28 cellular contexts compared by ENCODE assay signal in genomic region chr6:147282566-147282959, GRCh38.
DNase-seq lines count a peak whose midpoint lies in the region; ATAC-seq, FAIRE-seq and TF ChIP-seq lines count a peak whose summit lies in the region.
"Had no signal": no experiment of that assay in that cellular context is flagged by ENCODE, and none has a peak within 500 bp of the region (broad histone marks: within the 10 kb centered on the region; RNA-seq: fewer than 3 reads in every experiment).

No MANE protein-coding gene starts in this region.

- WGBS in K562 (ENCODE audit: insufficient coverage, low coverage, missing lambda C conversion rate), result 91% methylated on average over 4 of the region's 4 CpGs

- H3K9me2 ChIP-seq in GM23338 (ENCODE audit: insufficient read depth), result no peaks in the 10 kb centered on the region

- no peaks in the 10 kb centered on the region for H3K9me1 ChIP-seq in K562 (ENCODE audit: control insufficient read depth, insufficient read depth, low read length)

- peaks cover 24% of the 10 kb centered on the region for H3K79me2 ChIP-seq in ACC112 (ENCODE audit: control insufficient read depth, insufficient read depth, low read length, unreplicated experiment)
- no peaks in the 10 kb centered on the region for H3K79me2 ChIP-seq in GM23338 (replicated peaks; ENCODE audit: insufficient read depth)
- H3K79me2 ChIP-seq in K562 (ENCODE audit: control insufficient read depth, insufficient read depth, low read length), result peaks cover 80% of the 10 kb centered on the region

- H4K20me1 ChIP-seq in GM23338 (replicated peaks; ENCODE audit: insufficient read depth), result no peaks in the 10 kb centered on the region
- H4K20me1 ChIP-seq in K562 (replicated peaks; ENCODE audit: control insufficient read depth, insufficient read depth, low read length), result no peaks in the 10 kb centered on the region

- TF ChIP-seq RAD21 in K562 (CRISPR knock-in tag; conservative IDR thresholded peaks at IDR 0.05 in 1 of 2, IDR thresholded peaks at IDR 0.05 in 1 of 2), result no peak

- intact Hi-C loops in K562 (cut with micrococcal nuclease), result no loop called here

- H3K4me1 Mint-ChIP-seq in GM23338, result no peaks in the 10 kb centered on the region
- peaks cover 40% of the 10 kb centered on the region for H3K4me1 Mint-ChIP-seq in nephron progenitor cell

- ATAC-seq in GM23338 (no peak), K562 (peak; percentile 14; the same call in 1 of the 3 replicates), GM21786 (IDR thresholded peaks at IDR 0.05; ENCODE audit: unreplicated experiment) (no peak), HG03108 (IDR thresholded peaks at IDR 0.05; ENCODE audit: unreplicated experiment) (no peak)
- ATAC-seq: HCT116, left lobe of liver had no signal

- in situ Hi-C loops in K562 (cut with MboI), result no loop called here

- H3K4me3 Mint-ChIP-seq in GM23338 (no peak overlapping the region), nephron progenitor cell (no peak overlapping the region)
- H3K4me3 Mint-ChIP-seq: activated T-cell treated with anti-CD3 and anti-CD28 coated beads, Interleukin-2, amount 50 U/mL, for 4 hours; CD14-positive monocyte; immature natural killer cell had no signal

- no peak for TF ChIP-seq CTCF in GM23338 (conservative IDR thresholded peaks at IDR 0.05; ENCODE audit: low read depth in 2 of 2)
- no peak for TF ChIP-seq CTCF in K562 (IDR thresholded peaks at IDR 0.05 in 2 of 3, conservative IDR thresholded peaks at IDR 0.05 in 1 of 3; ENCODE audit: insufficient read depth in 2 of 3, low read depth in 1 of 3, low read length in 3 of 3)
- TF ChIP-seq CTCF in nephron progenitor cell (IDR thresholded peaks at IDR 0.05), result no peak

- no peak overlapping the region for H3K9ac ChIP-seq in K562 (ENCODE audit: insufficient read depth in 1 of 2, low read depth in 2 of 2, low read length in 2 of 2)

- no TSS peak for BruUV-seq in K562 (replicated peaks; lab: Mats Ljungman, UMichigan)

- no peaks in the 10 kb centered on the region for H3K9me3 ChIP-seq in K562 (replicated peaks; ENCODE audit: control insufficient read depth, insufficient read depth, low read depth, low read length)
- H3K9me3 ChIP-seq: MG63, SJCRH30, upper lobe of left lung had no signal

- H3K27ac ChIP-seq in ACC112 (ENCODE audit: low read depth, low read length), result 0 out of 2 replicates have a peak overlapping the region, but pooled peaks have one; percentile 30
- no peak overlapping the region for H3K27ac ChIP-seq in GM23338 (ENCODE audit: low read depth)
- H3K27ac ChIP-seq in K562 (ENCODE audit: extremely low read depth, low read depth, low read length), result 0 out of 3 replicates have a peak overlapping the region, but pooled peaks have one; percentile 2
- H3K27ac ChIP-seq: SJCRH30, upper lobe of left lung had no signal

- no peak for TF ChIP-seq POLR2A in K562 (conservative IDR thresholded peaks at IDR 0.05)

- CTCF ChIA-PET in K562 (lab: Yijun Ruan, JAX; ENCODE audit: low intra/inter-chr PET ratio), result interaction anchor here (0.9 kb wide), 1 partner anchor 380 kb away, joined by 5 read pairs; no protein-coding TSS in a partner anchor

- peaks cover 37% of the 10 kb centered on the region for H3K36me3 ChIP-seq in ACC112 (ENCODE audit: insufficient read depth, low read length)
- peaks cover 9% of the 10 kb centered on the region; the same call in 1 of the 2 replicates for H3K36me3 ChIP-seq in GM23338 (ENCODE audit: insufficient read depth)
- H3K36me3 ChIP-seq in K562 (ENCODE audit: control insufficient read depth, insufficient read depth, low read length), result peaks cover 96% of the 10 kb centered on the region

- no peaks in the 10 kb centered on the region for H3F3A ChIP-seq in GM23338 (replicated peaks; ENCODE audit: low read depth)

- H3K27me3 ChIP-seq in ACC112 (ENCODE audit: insufficient read depth, low read length) (no peaks in the 10 kb centered on the region), GM23338 (ENCODE audit: insufficient read depth) (no peaks in the 10 kb centered on the region), K562 (ENCODE audit: control insufficient read depth in 2 of 2, insufficient read depth in 2 of 2, low read length in 2 of 2) (no peaks in the 10 kb centered on the region)
- H3K27me3 ChIP-seq: MG63, SJCRH30, upper lobe of left lung had no signal

- peak overlapping the region; percentile 38 for H3K27ac Mint-ChIP-seq in GM23338
- H3K27ac Mint-ChIP-seq in nephron progenitor cell, result peak overlapping the region; percentile 91

- H2AFZ ChIP-seq in ACC112 (ENCODE audit: low read length, unreplicated experiment) (no peak overlapping the region), GM23338 (no peak overlapping the region), K562 (ENCODE audit: low read depth, low read length) (no peak overlapping the region)

- POLR2A ChIA-PET in K562 (lab: Yijun Ruan, JAX), result interaction anchor here (1.6 kb wide), 1 partner anchor 10 kb away, joined by 7 read pairs; no protein-coding TSS in a partner anchor

- H3K4me2 ChIP-seq in GM23338 (no peak overlapping the region), K562 (ENCODE audit: insufficient read depth, low read length) (no peak overlapping the region)

- H3K4me3 ChIP-seq in ACC112 (ENCODE audit: low read depth, low read length) (no peak overlapping the region), GM23338 (no peak overlapping the region), K562 (no peak overlapping the region)
- H3K4me3 ChIP-seq: MG63, SJCRH30, upper lobe of left lung had no signal

- H3K27me3 Mint-ChIP-seq in GM23338 (ENCODE audit: insufficient read depth, low read depth, poor library complexity) (no peaks in the 10 kb centered on the region), nephron progenitor cell (ENCODE audit: low read depth, poor library complexity) (no peaks in the 10 kb centered on the region)

- DNase-seq in GM23338 (ENCODE audit: low spot score), result no peak
- no peak for DNase-seq in K562 (ENCODE audit: extremely low read depth in 1 of 4, low spot score in 3 of 4)
- no peak for DNase-seq in nephron progenitor cell
- no peak for DNase-seq in NCI-H524 (lab: John Stamatoyannopoulos, UW)
- DNase-seq: activated T-cell treated with anti-CD3 and anti-CD28 coated beads, Interleukin-2, amount 50 U/mL, for 4 hours; Calu3; central memory CD4-positive, alpha-beta T cell; DMS79 treated with DMSO at 0.1 percent for 48 hours; hypothalamus; immature natural killer cell; KG1; mesenchymal stem cell; MG63; NCI-H2029; NCI-H526 treated with DMSO at 0.1 percent for 48 hours; occipital lobe; SJCRH30; stimulated activated CD8-positive, alpha-beta memory T cell treated with anti-CD3 and anti-CD28 coated beads, Interleukin-4, amount 100 ng/mL, for 48 hours; substantia nigra; upper lobe of left lung had no signal

- TF ChIP-seq EP300 in K562 (IDR thresholded peaks at IDR 0.05; ENCODE audit: low read length), result no peak

- H3K4me1 ChIP-seq in ACC112 (ENCODE audit: control insufficient read depth, insufficient read depth, low read length, unreplicated experiment) (peaks cover 41% of the 10 kb centered on the region), GM23338 (ENCODE audit: insufficient read depth) (no peaks in the 10 kb centered on the region), K562 (replicated peaks in 1 of 2; ENCODE audit: control insufficient read depth in 2 of 2, insufficient read depth in 2 of 2, low read length in 2 of 2) (peaks cover 0 to 8% of the 10 kb centered on the region in 2 experiments; a peak in 2 of 5 replicates)
- H3K4me1 ChIP-seq: SJCRH30 had no signal

- FAIRE-seq in K562 (lab: Jason Lieb, UNC), result no peak
- FAIRE-seq: GM18507, RCC 7860 had no signal

- H3K9me3 Mint-ChIP-seq in GM23338 (0 out of 3 replicates have a peak, but pooled peaks cover 2% of the 10 kb centered on the region), nephron progenitor cell (peaks cover 25% of the 10 kb centered on the region)
- H3K9me3 Mint-ChIP-seq: activated T-cell treated with anti-CD3 and anti-CD28 coated beads, Interleukin-2, amount 50 U/mL, for 4 hours; CD14-positive monocyte; immature natural killer cell had no signal

- H3K36me3 Mint-ChIP-seq in GM23338 (ENCODE audit: low read depth), result peaks cover 26% of the 10 kb centered on the region
- H3K36me3 Mint-ChIP-seq in nephron progenitor cell (ENCODE audit: low read depth), result peaks cover 45% of the 10 kb centered on the region

TF ChIP-seq in K562, 482 proteins besides CTCF, POLR2A, EP300 and RAD21 (continues in another document):
- TF ChIP-seq MCM5 (IDR thresholded peaks at IDR 0.05; ENCODE audit: low read depth) (no peak), RBM25 (IDR thresholded peaks at IDR 0.05; ENCODE audit: low read depth, low read length, severe bottlenecking) (no peak), ZNF57 (CRISPR knock-in tag; IDR thresholded peaks at IDR 0.05) (no peak), NCOA6 (IDR thresholded peaks at IDR 0.05) (no peak), SREBF1 (IDR thresholded peaks at IDR 0.05; ENCODE audit: borderline replicate concordance, low read depth, low read length) (no peak), PURB (CRISPR knock-in tag; IDR thresholded peaks at IDR 0.05; ENCODE audit: low read depth) (no peak), PPARD (CRISPR knock-in tag; IDR thresholded peaks at IDR 0.05) (no peak), PHF8 (IDR thresholded peaks at IDR 0.05; ENCODE audit: borderline replicate concordance, low read length) (no peak), ZNF444 (CRISPR knock-in tag; IDR thresholded peaks at IDR 0.05) (no peak)
- TF ChIP-seq, protein P1, sequence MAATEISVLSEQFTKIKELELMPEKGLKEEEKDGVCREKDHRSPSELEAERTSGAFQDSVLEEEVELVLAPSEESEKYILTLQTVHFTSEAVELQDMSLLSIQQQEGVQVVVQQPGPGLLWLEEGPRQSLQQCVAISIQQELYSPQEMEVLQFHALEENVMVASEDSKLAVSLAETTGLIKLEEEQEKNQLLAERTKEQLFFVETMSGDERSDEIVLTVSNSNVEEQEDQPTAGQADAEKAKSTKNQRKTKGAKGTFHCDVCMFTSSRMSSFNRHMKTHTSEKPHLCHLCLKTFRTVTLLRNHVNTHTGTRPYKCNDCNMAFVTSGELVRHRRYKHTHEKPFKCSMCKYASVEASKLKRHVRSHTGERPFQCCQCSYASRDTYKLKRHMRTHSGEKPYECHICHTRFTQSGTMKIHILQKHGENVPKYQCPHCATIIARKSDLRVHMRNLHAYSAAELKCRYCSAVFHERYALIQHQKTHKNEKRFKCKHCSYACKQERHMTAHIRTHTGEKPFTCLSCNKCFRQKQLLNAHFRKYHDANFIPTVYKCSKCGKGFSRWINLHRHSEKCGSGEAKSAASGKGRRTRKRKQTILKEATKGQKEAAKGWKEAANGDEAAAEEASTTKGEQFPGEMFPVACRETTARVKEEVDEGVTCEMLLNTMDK (IDR thresholded peaks at IDR 0.05; ENCODE audit: borderline replicate concordance, insufficient read depth, low read depth, low read length, poor library complexity, severe bottlenecking), result no peak
